Comparison of ENCODE assay signal across 21 cellular contexts in the genomic region with DNA sequence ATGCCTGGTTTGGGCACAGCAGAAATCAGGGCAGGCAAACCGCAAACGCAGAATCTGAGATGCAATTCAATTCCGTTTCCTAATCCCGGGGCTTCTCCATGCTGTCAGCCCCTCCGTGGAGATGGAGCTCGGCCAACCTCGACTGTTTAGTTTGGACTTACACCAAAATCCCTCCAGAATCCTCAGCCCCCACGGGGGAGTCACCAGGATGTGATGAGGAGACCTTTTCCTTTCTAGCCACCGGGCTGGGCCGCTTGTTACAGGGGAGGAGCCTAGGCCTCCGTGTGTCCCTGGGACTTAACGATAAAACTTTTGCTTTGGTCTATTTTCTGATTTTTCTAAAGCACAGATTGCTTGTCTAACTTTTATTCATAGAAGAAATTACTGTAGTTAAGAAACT. TPM values are rescaled to one million over a fixed set of nuclear protein-coding genes. Genes with fewer than 3 reads are reported as not detected.
"Had no signal": no experiment of that assay in that cellular context is flagged by ENCODE, and none has a peak within 500 bp of the region (broad histone marks: within the 10 kb centered on the region; RNA-seq: fewer than 3 reads in every experiment).

No MANE protein-coding gene starts in this region.

- H3K27me3 Mint-ChIP-seq: activated CD4-positive, alpha-beta memory T cell treated with anti-CD3 and anti-CD28 coated beads for 36 hours had no signal

- H3K27ac Mint-ChIP-seq: activated CD4-positive, alpha-beta memory T cell treated with anti-CD3 and anti-CD28 coated beads for 36 hours; activated CD8-positive, alpha-beta memory T cell treated with anti-CD3 and anti-CD28 coated beads, Interleukin-2, amount 10 ng/mL, durations not matched to agents 7 days and 5 days; activated naive CD4-positive, alpha-beta T cell treated with anti-CD3 and anti-CD28 coated beads, Interleukin-2, amount 10 ng/mL, durations not matched to agents 7 days and 5 days; activated T-helper 2 cell treated with anti-CD3 and anti-CD28 coated beads, Interferon-gamma antibody, Interleukin-2, Interleukin-4, amounts not matched to agents 10 μg/mL and 5 μg/mL and 100 μg/mL, durations not matched to agents 14 hours and 24 hours and 36 hours; dendritic cell treated with granulocyte-macrophage colony-stimulating factor and Interleukin-4, amounts not matched to agents 40 ng/mL and 50 ng/mL, for 4 days; natural killer cell had no signal

- H3K4me1 Mint-ChIP-seq: activated CD8-positive, alpha-beta memory T cell treated with anti-CD3 and anti-CD28 coated beads, Interleukin-2, amount 10 ng/mL, durations not matched to agents 7 days and 5 days; natural killer cell had no signal

- H3K4me3 Mint-ChIP-seq: activated CD4-positive, alpha-beta memory T cell treated with anti-CD3 and anti-CD28 coated beads for 36 hours; activated CD8-positive, alpha-beta memory T cell treated with anti-CD3 and anti-CD28 coated beads, Interleukin-2, amount 10 ng/mL, durations not matched to agents 7 days and 5 days; activated naive CD4-positive, alpha-beta T cell treated with anti-CD3 and anti-CD28 coated beads, Interleukin-2, amount 10 ng/mL, durations not matched to agents 7 days and 5 days; dendritic cell treated with granulocyte-macrophage colony-stimulating factor and Interleukin-4, amounts not matched to agents 40 ng/mL and 50 ng/mL, for 4 days; natural killer cell had no signal

- DNase-seq: activated CD4-positive, alpha-beta memory T cell treated with anti-CD3 and anti-CD28 coated beads for 36 hours; activated CD4-positive, alpha-beta T cell treated with anti-CD3 and anti-CD28 coated beads for 1 hour; activated CD8-positive, alpha-beta memory T cell treated with anti-CD3 and anti-CD28 coated beads, Interleukin-2, amount 10 ng/mL, durations not matched to agents 7 days and 5 days; activated naive CD4-positive, alpha-beta T cell treated with anti-CD3 and anti-CD28 coated beads, Interleukin-2, amount 10 ng/mL, durations not matched to agents 7 days and 5 days; activated T-cell treated with anti-CD3 and anti-CD28 coated beads, Interleukin-2, amount 50 U/mL, for 1 hour; body of pancreas; cerebellar nuclear complex; islet precursor cell; left lung; mesenchymal stem cell; natural killer cell; nucleus accumbens; right cardiac atrium; stomach; upper lobe of right lung had no signal

- ATAC-seq: activated CD8-positive, alpha-beta memory T cell treated with anti-CD3 and anti-CD28 coated beads, Interleukin-2, amount 10 ng/mL, durations not matched to agents 7 days and 5 days; body of pancreas; left lung; natural killer cell; upper lobe of right lung had no signal

- H3K36me3 Mint-ChIP-seq: activated CD4-positive, alpha-beta memory T cell treated with anti-CD3 and anti-CD28 coated beads for 36 hours; activated CD8-positive, alpha-beta memory T cell treated with anti-CD3 and anti-CD28 coated beads, Interleukin-2, amount 10 ng/mL, durations not matched to agents 7 days and 5 days; activated naive CD4-positive, alpha-beta T cell treated with anti-CD3 and anti-CD28 coated beads, Interleukin-2, amount 10 ng/mL, durations not matched to agents 7 days and 5 days; natural killer cell had no signal

- H3K9me3 Mint-ChIP-seq: activated CD4-positive, alpha-beta memory T cell treated with anti-CD3 and anti-CD28 coated beads for 36 hours; activated naive CD4-positive, alpha-beta T cell treated with anti-CD3 and anti-CD28 coated beads, Interleukin-2, amount 10 ng/mL, durations not matched to agents 7 days and 5 days; activated T-helper 2 cell treated with anti-CD3 and anti-CD28 coated beads, Interferon-gamma antibody, Interleukin-2, Interleukin-4, amounts not matched to agents 10 μg/mL and 5 μg/mL and 100 μg/mL, durations not matched to agents 14 hours and 24 hours and 36 hours; dendritic cell treated with granulocyte-macrophage colony-stimulating factor and Interleukin-4, amounts not matched to agents 40 ng/mL and 50 ng/mL, for 4 days; natural killer cell had no signal

RNA-seq across cellular contexts. Expression of gene SLC2A7, which starts 7.9 kb away (rescaled TPM):
- total RNA-seq: activated CD4-positive, alpha-beta memory T cell treated with anti-CD3 and anti-CD28 coated beads for 36 hours; activated CD8-positive, alpha-beta memory T cell treated with anti-CD3 and anti-CD28 coated beads, Interleukin-2, amount 10 ng/mL, durations not matched to agents 7 days and 5 days; activated T-helper 2 cell treated with anti-CD3 and anti-CD28 coated beads, Interferon-gamma antibody, Interleukin-2, Interleukin-4, amounts not matched to agents 10 μg/mL and 5 μg/mL and 100 μg/mL, durations not matched to agents 14 hours and 24 hours and 36 hours; body of pancreas; epithelial cell of proximal tubule; natural killer cell; progenitor cell of endocrine pancreas; right cardiac atrium; smooth muscle cell; stomach; thoracic aorta; upper lobe of right lung had no signal
- polyA plus RNA-seq: right cardiac atrium, smooth muscle cell, stomach had no signal

RNA-seq across cellular contexts. Expression of gene SLC2A5, which starts 51.1 kb away (rescaled TPM):
- total RNA-seq: activated CD4-positive, alpha-beta memory T cell treated with anti-CD3 and anti-CD28 coated beads for 36 hours; activated CD8-positive, alpha-beta memory T cell treated with anti-CD3 and anti-CD28 coated beads, Interleukin-2, amount 10 ng/mL, durations not matched to agents 7 days and 5 days; activated T-helper 2 cell treated with anti-CD3 and anti-CD28 coated beads, Interferon-gamma antibody, Interleukin-2, Interleukin-4, amounts not matched to agents 10 μg/mL and 5 μg/mL and 100 μg/mL, durations not matched to agents 14 hours and 24 hours and 36 hours; epithelial cell of proximal tubule; natural killer cell; progenitor cell of endocrine pancreas had no signal
- polyA plus RNA-seq: smooth muscle cell had no signal
